ENCODE assay signal across 18 cellular contexts in the genomic region with DNA sequence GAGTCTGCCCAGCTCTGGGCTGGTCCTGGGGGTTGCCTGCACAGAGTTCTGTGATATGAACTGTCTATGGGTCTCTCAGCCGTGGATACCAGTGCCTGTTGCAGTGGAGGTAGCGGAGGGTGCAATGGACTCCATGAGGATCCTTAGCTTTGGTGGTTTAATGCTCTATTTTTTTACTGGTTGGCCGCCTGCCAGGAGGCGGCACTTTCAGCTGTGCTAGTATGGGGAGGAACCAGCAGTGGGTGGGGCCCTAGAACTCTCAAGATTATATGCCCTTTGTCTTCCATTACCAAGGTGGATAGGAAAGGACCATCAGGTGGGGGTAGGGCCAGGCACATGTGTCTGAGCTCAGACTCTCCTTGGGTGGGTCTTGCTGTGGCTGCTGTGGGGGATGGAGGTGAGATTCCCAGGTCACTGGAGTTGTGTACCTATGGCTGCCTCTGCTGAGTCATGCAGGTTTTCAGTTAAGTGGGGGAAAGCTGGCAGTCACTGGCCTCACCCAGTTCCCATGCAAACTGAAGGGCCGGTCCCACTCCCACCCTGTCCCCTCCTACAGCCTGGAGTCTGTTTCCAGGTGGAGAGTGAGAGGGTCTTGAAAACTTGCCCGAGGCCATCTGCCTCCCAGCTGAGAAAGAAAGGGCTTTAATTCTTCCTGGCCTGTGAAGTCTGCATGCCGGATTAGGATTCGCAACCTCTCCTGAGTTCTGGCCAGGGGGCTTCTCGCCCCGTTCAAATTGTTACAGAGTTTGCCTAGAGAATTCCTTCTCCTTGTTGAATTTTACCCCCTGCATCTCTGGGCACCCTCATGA. TPM values are rescaled to one million over a fixed set of nuclear protein-coding genes. Genes with fewer than 3 reads are reported as not detected.
A peak's percentile ranks its signal among the peaks of the same experiment; 100 is the strongest.
DNase-seq lines count a peak whose midpoint lies in the region; ATAC-seq lines count a peak whose summit lies in the region.
"Had no signal": no experiment of that assay in that cellular context is flagged by ENCODE, and none has a peak within 500 bp of the region (broad histone marks: within the 10 kb centered on the region; RNA-seq: fewer than 3 reads in every experiment).

No MANE protein-coding gene starts in this region.

- H3K27ac ChIP-seq in GM23248 = no peak overlapping the region
- H3K27ac ChIP-seq: suprapubic skin had no signal

- H3K4me3 ChIP-seq in GM23248 = no peak overlapping the region
- H3K4me3 ChIP-seq: GM12878, suprapubic skin had no signal

- ATAC-seq in left colon (peak; percentile 86), GM18511 (IDR thresholded peaks at IDR 0.05; ENCODE audit: unreplicated experiment) (no peak), HG02973 (IDR thresholded peaks at IDR 0.05; ENCODE audit: unreplicated experiment) (no peak)
- ATAC-seq: GM12878 had no signal

- no peak overlapping the region for H3K4me2 ChIP-seq in GM23248 (ENCODE audit: unreplicated experiment)

- H3K9me2 ChIP-seq in GM23248 (ENCODE audit: insufficient read depth) = no peaks in the 10 kb centered on the region

- no peaks in the 10 kb centered on the region for H3K27me3 ChIP-seq in GM23248 (replicated peaks; ENCODE audit: insufficient read depth)
- H3K27me3 ChIP-seq: BE2C, suprapubic skin had no signal

- no peaks in the 10 kb centered on the region for H3K4me1 ChIP-seq in GM23248 (ENCODE audit: insufficient read depth)
- H3K4me1 ChIP-seq: BE2C had no signal

- no peaks in the 10 kb centered on the region for H3K79me2 ChIP-seq in GM23248 (ENCODE audit: insufficient read depth)

- in situ Hi-C loops in GM23248 (cut with MboI) = no loop called here

- H3F3A ChIP-seq in GM23248 (ENCODE audit: insufficient read depth) = no peaks in the 10 kb centered on the region

- intact Hi-C loops in left colon (cut with DNase I, micrococcal nuclease) = no loop called here

- no peaks in the 10 kb centered on the region for H3K9me3 ChIP-seq in GM23248 (ENCODE audit: low read depth)
- H3K9me3 ChIP-seq: BE2C, suprapubic skin had no signal

- 57 to 58% methylated on average over 10 of the region's 10 CpGs for WGBS in GM23248 (ENCODE audit: low coverage in 1 of 2, low lambda C conversion rate in 2 of 2, missing lambda C conversion rate in 2 of 2), 2 experiments

- DNase-seq in DMS153 (lab: John Stamatoyannopoulos, UW) (peak; percentile 67), HT-29 (ENCODE audit: low spot score) (peak; percentile 55), RPMI7951 (ENCODE audit: low read depth) (peak; percentile 38), left colon (peak; percentile 24 to 67), HuH-7 (ENCODE audit: low spot score) (no peak), GM23248 (no peak)
- DNase-seq: activated CD4-positive, alpha-beta T cell treated with anti-CD3 and anti-CD28 coated beads, Interleukin-2, amount 10 ng/mL, durations not matched to agents 7 days and 5 days; activated T-cell treated with anti-CD3 and anti-CD28 coated beads, Interleukin-2, amount 50 U/mL, for 48 hours; BE2C; MV-4-11; NCI-H226; posterior cingulate gyrus; stimulated activated CD4-positive, alpha-beta T cell treated with anti-CD3 and anti-CD28 coated beads, Interleukin-15, amount 100 ng/mL, for 24 hours; T1000 had no signal

- H4K20me1 ChIP-seq in GM23248 (ENCODE audit: insufficient read depth) = no peaks in the 10 kb centered on the region

- no peaks in the 10 kb centered on the region for H3K36me3 ChIP-seq in GM23248 (ENCODE audit: low read depth)
- H3K36me3 ChIP-seq: BE2C, suprapubic skin had no signal

- H2AFZ ChIP-seq in GM23248 = no peak overlapping the region

- H3K9ac ChIP-seq in GM23248 = no peak overlapping the region

RNA-seq across cellular contexts. Expression of gene KCNS3, which starts 14.5 kb away (rescaled TPM):
- total RNA-seq in HT-29 (2014; rRNA removed; shearing (Covaris generic)) = 0.05 TPM in 1 of 2 replicates, not detected in the other
- total RNA-seq in RPMI7951 (2014; rRNA removed; shearing (Covaris generic)) = 44.5 and 52.8 TPM in 2 replicates
- 10 to 100 TPM; 19.0 to 21.2 TPM for total RNA-seq in left colon
- 2.7 and 2.9 TPM in 2 replicates for total RNA-seq in GM23248 (2014; rRNA removed; shearing (Covaris generic))
- polyA plus RNA-seq in GM23248 (2016; fragmentation: Nextera tagmentation; extraction: Ambion mirVana) = 2.5 TPM in 2 replicates
- total RNA-seq: activated CD4-positive, alpha-beta T cell treated with anti-CD3 and anti-CD28 coated beads, Interleukin-2, amount 10 ng/mL, durations not matched to agents 7 days and 5 days; GM12878 had no signal
- polyA plus RNA-seq: GM12878 had no signal

Comparison
In these comparisons a context has a peak if more than half of its experiments do, and no peak if none do; other contexts are left out.
1. DNase-seq: peak in DMS153 (single experiment), HT-29 (single experiment), RPMI7951 (single experiment) and left colon (2 of 2); none in HuH-7 (single experiment) and GM23248 (single experiment).